Comparison of ENCODE assay signal across 30 cellular contexts in genomic region chr10:130910848-130911247, GRCh38.
"Had no signal": no experiment of that assay in that cellular context is flagged by ENCODE, and none has a peak within 500 bp of the region (broad histone marks: within the 10 kb centered on the region; RNA-seq: fewer than 3 reads in every experiment).

No MANE protein-coding gene starts in this region.

- H3K4me1 ChIP-seq: ascending aorta had no signal

- ATAC-seq: activated CD4-positive, alpha-beta T cell treated with anti-CD3 and anti-CD28 coated beads for 36 hours; activated CD4-positive, CD25-positive, alpha-beta regulatory T cell treated with anti-CD3 and anti-CD28 coated beads, Interleukin-2, amount 50 U/mL, for 24 hours; activated CD8-positive, alpha-beta memory T cell treated with anti-CD3 and anti-CD28 coated beads, Interleukin-2, amount 10 ng/mL, durations not matched to agents 7 days and 5 days; activated CD8-positive, alpha-beta T cell treated with anti-CD3 and anti-CD28 coated beads, Interleukin-2, amount 10 ng/mL, durations not matched to agents 7 days and 5 days; activated naive CD8-positive, alpha-beta T cell treated with anti-CD3 and anti-CD28 coated beads, Interleukin-2, amount 50 U/mL, for 24 hours had no signal

- H3K36me3 ChIP-seq: ascending aorta, cardiac muscle cell had no signal

- H3K9me3 ChIP-seq: ascending aorta had no signal

- DNase-seq: activated CD4-positive, alpha-beta memory T cell treated with anti-CD3 and anti-CD28 coated beads, Interleukin-2, amount 10 ng/mL, durations not matched to agents 7 days and 5 days; activated CD4-positive, alpha-beta T cell treated with anti-CD3 and anti-CD28 coated beads for 1 hour; activated CD4-positive, alpha-beta T cell treated with anti-CD3 and anti-CD28 coated beads for 36 hours; activated CD4-positive, alpha-beta T cell treated with anti-CD3 and anti-CD28 coated beads for 48 hours; activated CD4-positive, alpha-beta T cell treated with anti-CD3 and anti-CD28 coated beads, Interleukin-2, amount 10 ng/mL, durations not matched to agents 7 days and 5 days; activated CD4-positive, alpha-beta T cell treated with anti-CD3 and anti-CD28 coated beads, Interleukin-2, amount 50 U/mL, for 48 hours; activated CD4-positive, CD25-positive, alpha-beta regulatory T cell; activated CD8-positive, alpha-beta memory T cell treated with anti-CD3 and anti-CD28 coated beads for 24 hours; activated CD8-positive, alpha-beta memory T cell treated with anti-CD3 and anti-CD28 coated beads, Interleukin-2, amount 10 ng/mL, durations not matched to agents 7 days and 5 days; activated CD8-positive, alpha-beta memory T cell treated with anti-CD3 and anti-CD28 coated beads, Interleukin-2, amount 50 U/mL, for 48 hours; activated CD8-positive, alpha-beta T cell treated with anti-CD3 and anti-CD28 coated beads, Interleukin-2, amount 10 ng/mL, durations not matched to agents 7 days and 5 days; activated effector memory CD4-positive, alpha-beta T cell treated with Interleukin-2 at 50 U/mL for 16 hours; activated gamma-delta T cell; activated naive CD4-positive, alpha-beta T cell treated with anti-CD3 and anti-CD28 coated beads, Interleukin-2, amount 10 ng/mL, durations not matched to agents 7 days and 5 days; activated naive CD4-positive, alpha-beta T cell treated with Interleukin-2 at 50 U/mL for 16 hours; activated naive CD8-positive, alpha-beta T cell treated with anti-CD3 and anti-CD28 coated beads, Interleukin-2, amount 10 ng/mL, durations not matched to agents 7 days and 5 days; activated naive CD8-positive, alpha-beta T cell treated with anti-CD3 and anti-CD28 coated beads, Interleukin-2, amount 50 U/mL, for 24 hours; activated T-cell treated with anti-CD3 and anti-CD28 coated beads, Interleukin-2, amount 50 U/mL, for 24 hours; activated T-cell treated with anti-CD3 and anti-CD28 coated beads, Interleukin-2, amount 50 U/mL, for 48 hours; caudate nucleus; cerebellar nuclear complex; T-helper 1 cell; T-helper 2 cell; T-helper 9 cell had no signal

- H3K4me3 ChIP-seq: ascending aorta, cardiac muscle cell had no signal

- FAIRE-seq: bronchial epithelial cell, TTC549 had no signal

- H3K27ac ChIP-seq: ascending aorta, cardiac muscle cell, VCaP had no signal

- H3K27me3 ChIP-seq: ascending aorta, cardiac muscle cell had no signal
